25 cellular contexts compared by ENCODE assay signal in the genomic region with DNA sequence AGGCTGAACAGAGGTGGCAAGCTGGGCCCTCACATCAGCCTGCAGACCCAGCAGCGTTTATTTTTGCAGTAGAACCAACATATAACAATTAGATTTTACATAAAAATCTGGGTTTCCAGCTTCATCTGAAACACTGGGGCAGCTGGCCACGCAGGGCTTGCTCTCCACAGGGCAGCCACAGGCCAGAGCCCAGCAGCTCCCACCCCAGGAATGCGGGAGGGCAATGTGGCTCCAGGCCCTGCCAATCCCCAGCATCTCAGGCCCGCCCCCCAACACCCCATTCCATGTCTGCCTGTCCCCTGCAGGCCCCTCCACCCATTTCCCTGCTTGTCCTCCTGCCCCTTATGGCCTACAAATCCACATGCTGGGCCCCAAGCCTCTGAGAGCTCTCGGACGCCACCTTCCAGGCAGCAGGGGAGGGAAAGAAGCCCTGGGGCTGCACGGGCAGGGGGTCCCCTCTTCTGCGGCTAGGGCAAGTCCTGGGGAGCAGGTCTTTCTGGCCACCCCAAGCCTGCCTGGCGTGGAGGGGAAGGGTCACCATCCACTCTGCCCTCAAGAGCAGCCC. TPM values are rescaled to one million over a fixed set of nuclear protein-coding genes. Genes with fewer than 3 reads are reported as not detected.
DNase-seq lines count a peak whose midpoint lies in the region; ATAC-seq and TF ChIP-seq lines count a peak whose summit lies in the region.
"Had no signal": no experiment of that assay in that cellular context is flagged by ENCODE, and none has a peak within 500 bp of the region (broad histone marks: within the 10 kb centered on the region; RNA-seq: fewer than 3 reads in every experiment).

No MANE protein-coding gene starts in this region.

- H2BK15ac ChIP-seq in H9 (ENCODE audit: low read depth, low read length) (no peak overlapping the region), neuronal stem cell (ENCODE audit: low read length) (peak overlapping the region; percentile 14)

- H3K4me3 Mint-ChIP-seq in GM23338, result no peak overlapping the region
- H3K4me3 Mint-ChIP-seq in H9, result no peak overlapping the region; a peak in 1 of 5 replicates
- H3K4me3 Mint-ChIP-seq in stimulated activated memory B cell treated with anti-CD40 and anti-IgM and Interleukin-4, amounts not matched to agents 10 μg/mL and 1 μg/mL and 100 μg/mL, for 72 hours, result no peak overlapping the region
- H3K4me3 Mint-ChIP-seq: CD4-positive, alpha-beta T cell had no signal

- H3K27ac ChIP-seq in GM23338 (ENCODE audit: low read depth) (no peak overlapping the region), H9 (ENCODE audit: insufficient read length, low read depth, low read length) (no peak overlapping the region), neuronal stem cell (replicated peaks; ENCODE audit: low read length) (no peak overlapping the region)
- H3K27ac ChIP-seq: BLaER1, GM23248, Peyer's patch had no signal

- H4K91ac ChIP-seq in H9 (ENCODE audit: insufficient read length, low read depth, low read length), result no peak overlapping the region
- no peak overlapping the region for H4K91ac ChIP-seq in neuronal stem cell (ENCODE audit: low read depth, low read length, poor library complexity)

- H2BK20ac ChIP-seq in H9 (ENCODE audit: low read depth, low read length, poor library complexity, severe bottlenecking), result no peak overlapping the region

- no peak overlapping the region for H2BK120ac ChIP-seq in H9 (ENCODE audit: low read depth, low read length, poor library complexity, severe bottlenecking)
- no peak overlapping the region for H2BK120ac ChIP-seq in neuronal stem cell (ENCODE audit: low read depth, low read length)

- H3K18ac ChIP-seq in H9 (ENCODE audit: insufficient read length, low read depth, low read length) (peak overlapping the region; percentile 34), neuronal stem cell (ENCODE audit: low read length) (peak overlapping the region; percentile 38)

- H3K9me3 Mint-ChIP-seq in GM23338 (no peaks in the 10 kb centered on the region; the same call in 1 of the 3 replicates), H9 (no peaks in the 10 kb centered on the region; a peak in 3 of 5 replicates)
- H3K9me3 Mint-ChIP-seq in stimulated activated memory B cell treated with anti-CD40 and anti-IgM and Interleukin-4, amounts not matched to agents 10 μg/mL and 1 μg/mL and 100 μg/mL, for 72 hours, result peaks cover 33% of the 10 kb centered on the region
- H3K9me3 Mint-ChIP-seq: CD4-positive, alpha-beta T cell had no signal

- H3K14ac ChIP-seq in H9 (ENCODE audit: insufficient read depth, low read length) (no peak overlapping the region; the same call in 1 of the 2 replicates), neuronal stem cell (ENCODE audit: low read length) (no peak overlapping the region)

- WGBS in H9 (ENCODE audit: extremely low coverage, insufficient read length, low lambda C conversion rate), result no CpG with 5 or more reads among the region's 9 CpGs
- WGBS in neuronal stem cell (ENCODE audit: extremely low coverage in 2 of 2, insufficient read length in 2 of 2, insufficient replicate concordance in 1 of 2), 2 donors, result no CpG with 5 or more reads among the region's 9 CpGs

- H2BK12ac ChIP-seq in H9 (ENCODE audit: insufficient read length, low read depth, low read length), result no peak overlapping the region
- no peak overlapping the region for H2BK12ac ChIP-seq in neuronal stem cell (ENCODE audit: low read length)

- H3K23me2 ChIP-seq in H9 (ENCODE audit: insufficient read length, low read depth, low read length, poor library complexity, severe bottlenecking), result no peaks in the 10 kb centered on the region

- H3K27me3 Mint-ChIP-seq in GM23338 (ENCODE audit: insufficient read depth, low read depth, poor library complexity) (peaks cover 13% of the 10 kb centered on the region), H9 (ENCODE audit: low read depth) (peaks cover 28% of the 10 kb centered on the region)
- peaks cover 27% of the 10 kb centered on the region for H3K27me3 Mint-ChIP-seq in stimulated activated memory B cell treated with anti-CD40 and anti-IgM and Interleukin-4, amounts not matched to agents 10 μg/mL and 1 μg/mL and 100 μg/mL, for 72 hours
- H3K27me3 Mint-ChIP-seq: IgD-negative memory B cell had no signal

- no peak overlapping the region for H2BK5ac ChIP-seq in H9 (ENCODE audit: insufficient read length, low read length)
- H2BK5ac ChIP-seq in neuronal stem cell (ENCODE audit: low read length), result no peak overlapping the region

- H3K36me3 Mint-ChIP-seq in GM23338 (ENCODE audit: low read depth), result no peaks in the 10 kb centered on the region
- no peaks in the 10 kb centered on the region for H3K36me3 Mint-ChIP-seq in H9 (ENCODE audit: insufficient read depth in 1 of 3, low read depth in 3 of 3)
- no peaks in the 10 kb centered on the region for H3K36me3 Mint-ChIP-seq in stimulated activated memory B cell treated with anti-CD40 and anti-IgM and Interleukin-4, amounts not matched to agents 10 μg/mL and 1 μg/mL and 100 μg/mL, for 72 hours
- H3K36me3 Mint-ChIP-seq: IgD-negative memory B cell had no signal

- H4K20me1 ChIP-seq in GM23338 (replicated peaks; ENCODE audit: insufficient read depth) (no peaks in the 10 kb centered on the region), H9 (ENCODE audit: control insufficient read depth, insufficient read depth, insufficient read length) (no peaks in the 10 kb centered on the region)
- H4K20me1 ChIP-seq: BLaER1 had no signal

- H3K9me3 ChIP-seq in H9 (ENCODE audit: control insufficient read depth, low read depth, low read length) (no peaks in the 10 kb centered on the region), neuronal stem cell (replicated peaks in 1 of 2; ENCODE audit: control insufficient read depth in 2 of 2, insufficient read depth in 1 of 2, low read depth in 1 of 2, low read length in 2 of 2) (no peaks in the 10 kb centered on the region)
- H3K9me3 ChIP-seq: BLaER1, Peyer's patch had no signal

- H3K9ac ChIP-seq in H9 (ENCODE audit: extremely low read depth, insufficient read length, low read length), result no peak overlapping the region
- H3K9ac ChIP-seq in neuronal stem cell (ENCODE audit: low read depth, low read length, poor library complexity), result peak overlapping the region; percentile 50
- H3K9ac ChIP-seq: BLaER1, GM23248 had no signal

- 0 out of 4 replicates have a peak, but pooled peaks of 1 of the 2 experiments have one; percentile 16 for TF ChIP-seq CTCF in GM23338 (conservative IDR thresholded peaks at IDR 0.05; ENCODE audit: low read depth in 2 of 2)
- TF ChIP-seq CTCF in H9 (conservative IDR thresholded peaks at IDR 0.05), result no peak

- H3K23ac ChIP-seq in H9 (ENCODE audit: insufficient read length, low read depth, low read length), result no peak overlapping the region
- no peak overlapping the region for H3K23ac ChIP-seq in neuronal stem cell (ENCODE audit: low read depth, low read length, poor library complexity)

- peaks cover 9% of the 10 kb centered on the region for H3K4me1 Mint-ChIP-seq in GM23338
- peaks cover 10 to 14% of the 10 kb centered on the region in 2 experiments for H3K4me1 Mint-ChIP-seq in H9
- no peaks in the 10 kb centered on the region for H3K4me1 Mint-ChIP-seq in stimulated activated memory B cell treated with anti-CD40 and anti-IgM and Interleukin-4, amounts not matched to agents 10 μg/mL and 1 μg/mL and 100 μg/mL, for 72 hours
- H3K4me1 Mint-ChIP-seq: IgD-negative memory B cell had no signal

- no peaks in the 10 kb centered on the region for H3K27me3 ChIP-seq in GM23338 (ENCODE audit: insufficient read depth)
- H3K27me3 ChIP-seq in H9 (ENCODE audit: insufficient read depth, low read length), result no peaks in the 10 kb centered on the region
- H3K27me3 ChIP-seq in neuronal stem cell (ENCODE audit: control insufficient read depth in 3 of 3, insufficient read depth in 3 of 3, low read depth in 1 of 3, low read length in 3 of 3), result peaks cover 0 to 14% (median 3%) of the 10 kb centered on the region in 3 experiments
- H3K27me3 ChIP-seq: Peyer's patch had no signal

- H3T11ph ChIP-seq in H9 (ENCODE audit: low read length), result no peak overlapping the region

- H3K27ac Mint-ChIP-seq in GM23338 (no peak overlapping the region), H9 (no peak overlapping the region)
- H3K27ac Mint-ChIP-seq in stimulated activated memory B cell treated with anti-CD40 and anti-IgM and Interleukin-4, amounts not matched to agents 10 μg/mL and 1 μg/mL and 100 μg/mL, for 72 hours, result no peak overlapping the region
- H3K27ac Mint-ChIP-seq: CD4-positive, alpha-beta T cell; IgD-negative memory B cell had no signal

- H3F3A ChIP-seq in GM23338 (replicated peaks; ENCODE audit: low read depth), result no peaks in the 10 kb centered on the region

- H3K4me2 ChIP-seq in GM23338 (no peak overlapping the region), H9 (ENCODE audit: insufficient read depth, insufficient read length, low read length) (no peak overlapping the region), neuronal stem cell (ENCODE audit: insufficient read depth, low read length, poor library complexity, severe bottlenecking) (no peak overlapping the region)
- H3K4me2 ChIP-seq: BLaER1 had no signal

- H4K5ac ChIP-seq in H9 (ENCODE audit: insufficient read length, low read depth, low read length), result no peak overlapping the region

- no peaks in the 10 kb centered on the region for H3K9me2 ChIP-seq in GM23338 (ENCODE audit: insufficient read depth)

- no peak overlapping the region for H2AK5ac ChIP-seq in H9 (ENCODE audit: insufficient read length, low read length)
- peak overlapping the region; percentile 25 for H2AK5ac ChIP-seq in neuronal stem cell (ENCODE audit: low read depth, low read length)

- no peaks in the 10 kb centered on the region for H3K36me3 ChIP-seq in GM23338 (ENCODE audit: insufficient read depth)
- H3K36me3 ChIP-seq in neuronal stem cell (replicated peaks in 1 of 2; ENCODE audit: control insufficient read depth in 2 of 2, insufficient read depth in 2 of 2, low read length in 2 of 2), result no peaks in the 10 kb centered on the region
- H3K36me3 ChIP-seq: BLaER1, Peyer's patch had no signal

- no peak overlapping the region for H3K4ac ChIP-seq in H9 (ENCODE audit: low read depth, low read length)
- H3K4ac ChIP-seq in neuronal stem cell (ENCODE audit: low read length), result no peak overlapping the region

- no peak overlapping the region for H3K56ac ChIP-seq in H9 (ENCODE audit: insufficient read length, low read depth, low read length)

- H3K4me1 ChIP-seq in GM23338 (ENCODE audit: insufficient read depth) (peaks cover 9% of the 10 kb centered on the region; the same call in 1 of the 2 replicates), H9 (ENCODE audit: insufficient read depth, low read length) (no peaks in the 10 kb centered on the region; the same call in 1 of the 2 replicates), neuronal stem cell (ENCODE audit: control insufficient read depth in 2 of 2, insufficient read depth in 1 of 2, low read depth in 1 of 2, low read length in 2 of 2) (peaks cover 0 to 4% of the 10 kb centered on the region in 2 donors)
- H3K4me1 ChIP-seq: BLaER1, Peyer's patch had no signal

- H3K79me1 ChIP-seq in H9 (ENCODE audit: insufficient read depth, low read depth, low read length, poor library complexity, severe bottlenecking) (no peaks in the 10 kb centered on the region), neuronal stem cell (ENCODE audit: low read depth, low read length) (peaks cover 2% of the 10 kb centered on the region)

- DNase-seq in GM23338 (ENCODE audit: low spot score) (peak; percentile 63), H9 (no peak), iPS-NIHi11 (ENCODE audit: low spot score) (peak; percentile 75), neuronal stem cell (ENCODE audit: low spot score) (no peak), NCI-H1105 treated with DMSO at 0.1 percent for 48 hours (lab: John Stamatoyannopoulos, UW) (no peak), NCI-H187 (lab: John Stamatoyannopoulos, UW) (no peak), retina (no peak)
- DNase-seq: CD4-positive, alpha-beta T cell; COR-L47; DMS 273 treated with DMSO at 0.1 percent for 48 hours; DMS79 treated with DMSO at 0.1 percent for 48 hours; GM23248; NCI-H1105; NCI-H2081; NCI-H2171; NCI-H345; NCI-H524; NCI-H774; NK-92 treated with Interleukin-12 subunit alpha and Interleukin-12 subunit beta, amount 100 ng/mL, for 24 hours had no signal

- H3K79me2 ChIP-seq in GM23338 (replicated peaks; ENCODE audit: insufficient read depth), result no peaks in the 10 kb centered on the region
- no peaks in the 10 kb centered on the region for H3K79me2 ChIP-seq in H9 (ENCODE audit: insufficient read depth, low read length)

- H2AFZ ChIP-seq in GM23338 (no peak overlapping the region), H9 (ENCODE audit: low read length) (no peak overlapping the region), neuronal stem cell (ENCODE audit: low read length) (no peak overlapping the region)
- H2AFZ ChIP-seq: GM23248 had no signal

- peak; percentile 91 for ATAC-seq in GM23338
- ATAC-seq in stimulated activated memory B cell treated with anti-CD40 and anti-IgM and Interleukin-4, amounts not matched to agents 10 μg/mL and 1 μg/mL and 100 μg/mL, for 72 hours, result no peak
- ATAC-seq: GM12878 had no signal

- H3K4me3 ChIP-seq in GM23338 (no peak overlapping the region), neuronal stem cell (ENCODE audit: low read length in 2 of 2) (no peak overlapping the region)
- H3K4me3 ChIP-seq: BLaER1, GM12878, GM23248, Peyer's patch had no signal

- no peak overlapping the region for H4K8ac ChIP-seq in H9 (replicated peaks; ENCODE audit: insufficient read length, low read depth, low read length)
- H4K8ac ChIP-seq in neuronal stem cell (ENCODE audit: low read depth, low read length), result no peak overlapping the region

RNA-seq across cellular contexts. Expression of a gene that starts 15.0 kb away (rescaled TPM):
- total RNA-seq in GM23338 (2014; rRNA removed; shearing (Covaris generic)), result 0.54 and 1.8 TPM in 2 replicates
- 1.2 and 1.8 TPM in 2 replicates for polyA plus RNA-seq in GM23338 (2016; fragmentation: Nextera tagmentation; extraction: Ambion mirVana)
- total RNA-seq in H9 (2021), result 0.29 and 0.31 TPM in 2 replicates
- polyA plus RNA-seq in neuronal stem cell (2013, experiment 1 of 2), result 2.1 TPM
- 2.2 TPM for polyA plus RNA-seq in neuronal stem cell (2013, experiment 2 of 2)
- total RNA-seq: CD4-positive, alpha-beta T cell; GM12878; GM23248; Peyer's patch; SK-MEL-5 had no signal
- polyA plus RNA-seq: GM12878, GM23248, IgD-negative memory B cell had no signal

Comparison
In these comparisons a context has a peak if more than half of its experiments do, and no peak if none do; other contexts are left out.
1. DNase-seq: peak in GM23338 (single experiment) and iPS-NIHi11 (single experiment); none in H9 (single experiment), neuronal stem cell (single experiment), NCI-H1105 treated with DMSO at 0.1 percent for 48 hours (single experiment), NCI-H187 (0 of 2) and retina (single experiment).